In genomic region chr11:7575841-7576451, GRCh38 we compare ENCODE assay signal across 8 cellular contexts.
DNase-seq lines count a peak whose midpoint lies in the region; ATAC-seq lines count a peak whose summit lies in the region.

No MANE protein-coding gene starts in this region.

- H3K4me1 ChIP-seq in subcutaneous abdominal adipose tissue (ENCODE audit: control insufficient read depth in 5 of 5, insufficient read depth in 5 of 5, low read length in 5 of 5), result peaks cover 12 to 90% (median 81%) of the 10 kb centered on the region in 5 donors

- peak overlapping the region; percentile 80 for H3K27ac ChIP-seq in subcutaneous abdominal adipose tissue (ENCODE audit: low read depth, low read length)

- H3K36me3 ChIP-seq in subcutaneous abdominal adipose tissue (ENCODE audit: control insufficient read depth in 5 of 5, insufficient read depth in 5 of 5, low read length in 5 of 5), result no peaks in the 10 kb centered on the region

- peak overlapping the region in 2 of 5 donors; percentile 7 to 54 for H3K9ac ChIP-seq in subcutaneous abdominal adipose tissue (ENCODE audit: low read length in 5 of 5)

- H3K27me3 ChIP-seq in subcutaneous abdominal adipose tissue (ENCODE audit: control insufficient read depth in 5 of 5, insufficient read depth in 4 of 5, low read length in 5 of 5), result peaks cover 0 to 3% (median 0%) of the 10 kb centered on the region in 5 donors

- peak; percentile 3 for DNase-seq in NCI-H2171 treated with DMSO at 0.1 percent for 48 hours (lab: John Stamatoyannopoulos, UW)
- no peak for DNase-seq in NCI-H2171 (lab: John Stamatoyannopoulos, UW)
- peak; percentile 23 for DNase-seq in activated T-cell treated with anti-CD3 and anti-CD28 coated beads, Interleukin-2, amount 50 U/mL, for 1 hour
- peak; percentile 34 for DNase-seq in kidney glomerular epithelial cell (lab: John Stamatoyannopoulos, UW)
- DNase-seq in NCI-H2081 (lab: John Stamatoyannopoulos, UW), result no peak
- DNase-seq in cerebellar nuclear complex (lab: John Stamatoyannopoulos, UW), result no peak

- H3K4me3 ChIP-seq in subcutaneous abdominal adipose tissue (ENCODE audit: low read depth in 1 of 5, low read length in 5 of 5), result peak overlapping the region in 3 of 5 donors; percentile 8 to 54 (median 12)

- no peak for ATAC-seq in GM21423 (IDR thresholded peaks at IDR 0.05; ENCODE audit: unreplicated experiment)

- no peaks in the 10 kb centered on the region for H3K9me3 ChIP-seq in subcutaneous abdominal adipose tissue (ENCODE audit: control insufficient read depth in 5 of 5, low read length in 5 of 5)

Comparison
In these comparisons a context has a peak if more than half of its experiments do, and no peak if none do; other contexts are left out.
1. DNase-seq: peak in NCI-H2171 treated with DMSO at 0.1 percent for 48 hours (single experiment), activated T-cell treated with anti-CD3 and anti-CD28 coated beads, Interleukin-2, amount 50 U/mL, for 1 hour (single experiment) and kidney glomerular epithelial cell (single experiment); none in NCI-H2171 (single experiment), NCI-H2081 (0 of 2) and cerebellar nuclear complex (0 of 2).